1 cellular context compared by ENCODE assay signal in the genomic region with DNA sequence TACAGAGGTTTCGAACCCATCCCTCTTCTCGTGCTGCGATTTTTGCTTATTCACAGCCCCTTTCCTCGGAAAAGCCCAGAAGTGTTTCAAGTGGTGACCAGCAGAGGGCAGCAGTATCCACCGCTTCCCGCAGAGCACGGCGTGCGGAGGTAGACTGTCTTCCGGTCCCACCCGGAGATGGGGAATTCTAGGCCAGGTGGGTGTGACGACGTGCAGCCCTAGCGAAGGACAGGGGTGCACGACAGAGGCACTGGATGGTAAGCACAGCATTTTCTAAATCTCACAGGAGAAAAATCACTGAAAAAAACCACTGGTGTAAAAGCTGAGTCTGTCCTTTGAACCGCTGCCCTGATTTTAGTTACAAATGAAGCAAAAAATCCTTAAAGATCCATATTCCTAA.
TF ChIP-seq lines count a peak whose summit lies in the region.

No MANE protein-coding gene starts in this region.

TF ChIP-seq in GM12878, 131 proteins besides CTCF, POLR2A, EP300 and RAD21 (continued from another document and continues in another):
- TF ChIP-seq, protein P1, sequence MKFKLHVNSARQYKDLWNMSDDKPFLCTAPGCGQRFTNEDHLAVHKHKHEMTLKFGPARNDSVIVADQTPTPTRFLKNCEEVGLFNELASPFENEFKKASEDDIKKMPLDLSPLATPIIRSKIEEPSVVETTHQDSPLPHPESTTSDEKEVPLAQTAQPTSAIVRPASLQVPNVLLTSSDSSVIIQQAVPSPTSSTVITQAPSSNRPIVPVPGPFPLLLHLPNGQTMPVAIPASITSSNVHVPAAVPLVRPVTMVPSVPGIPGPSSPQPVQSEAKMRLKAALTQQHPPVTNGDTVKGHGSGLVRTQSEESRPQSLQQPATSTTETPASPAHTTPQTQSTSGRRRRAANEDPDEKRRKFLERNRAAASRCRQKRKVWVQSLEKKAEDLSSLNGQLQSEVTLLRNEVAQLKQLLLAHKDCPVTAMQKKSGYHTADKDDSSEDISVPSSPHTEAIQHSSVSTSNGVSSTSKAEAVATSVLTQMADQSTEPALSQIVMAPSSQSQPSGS (IDR thresholded peaks at IDR 0.05; ENCODE audit: low read length) = no peak
- TF ChIP-seq MYB (IDR thresholded peaks at IDR 0.05; ENCODE audit: borderline replicate concordance, low read depth, low read length) = no peak
- no peak for TF ChIP-seq ZBTB4 (CRISPR knock-in tag; IDR thresholded peaks at IDR 0.05)
- TF ChIP-seq ASH2L (IDR thresholded peaks at IDR 0.05; ENCODE audit: borderline replicate concordance, low read depth) = no peak
- TF ChIP-seq MTA3 (IDR thresholded peaks at IDR 0.05; ENCODE audit: borderline replicate concordance, low read length) = no peak
- no peak for TF ChIP-seq NR2F1 (conservative IDR thresholded peaks at IDR 0.05)
- no peak for TF ChIP-seq NR2C2 (IDR thresholded peaks at IDR 0.05; ENCODE audit: borderline replicate concordance, control insufficient read depth, insufficient read length, low read depth)
- TF ChIP-seq, protein P2, sequence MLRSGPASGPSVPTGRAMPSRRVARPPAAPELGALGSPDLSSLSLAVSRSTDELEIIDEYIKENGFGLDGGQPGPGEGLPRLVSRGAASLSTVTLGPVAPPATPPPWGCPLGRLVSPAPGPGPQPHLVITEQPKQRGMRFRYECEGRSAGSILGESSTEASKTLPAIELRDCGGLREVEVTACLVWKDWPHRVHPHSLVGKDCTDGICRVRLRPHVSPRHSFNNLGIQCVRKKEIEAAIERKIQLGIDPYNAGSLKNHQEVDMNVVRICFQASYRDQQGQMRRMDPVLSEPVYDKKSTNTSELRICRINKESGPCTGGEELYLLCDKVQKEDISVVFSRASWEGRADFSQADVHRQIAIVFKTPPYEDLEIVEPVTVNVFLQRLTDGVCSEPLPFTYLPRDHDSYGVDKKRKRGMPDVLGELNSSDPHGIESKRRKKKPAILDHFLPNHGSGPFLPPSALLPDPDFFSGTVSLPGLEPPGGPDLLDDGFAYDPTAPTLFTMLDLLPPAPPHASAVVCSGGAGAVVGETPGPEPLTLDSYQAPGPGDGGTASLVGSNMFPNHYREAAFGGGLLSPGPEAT (IDR thresholded peaks at IDR 0.05; ENCODE audit: low read depth) = peak; percentile 51; the same call in 1 of the 2 replicates
- 0 out of 3 replicates have a peak, but pooled peaks have one; percentile 23 for TF ChIP-seq POU2F2 (IDR thresholded peaks at IDR 0.05; ENCODE audit: borderline replicate concordance, low read depth, low read length)
- TF ChIP-seq NFIC (IDR thresholded peaks at IDR 0.05; ENCODE audit: low read depth, low read length) = no peak
- no peak for TF ChIP-seq STAT3 (IDR thresholded peaks at IDR 0.05; ENCODE audit: low read depth, low read length)
- TF ChIP-seq CUX1 (IDR thresholded peaks at IDR 0.05; ENCODE audit: insufficient replicate concordance, low read depth, low read length) = no peak
- no peak for TF ChIP-seq PAX5 (IDR thresholded peaks at IDR 0.05; ENCODE audit: borderline replicate concordance, low read depth, low read length)
- TF ChIP-seq USF1 (IDR thresholded peaks at IDR 0.05; ENCODE audit: borderline replicate concordance, extremely low read length, insufficient read depth, low read depth, low read length) = no peak
- no peak for TF ChIP-seq SKIL (IDR thresholded peaks at IDR 0.05; ENCODE audit: low read depth, poor library complexity, severe bottlenecking)
- no peak for TF ChIP-seq FOXK2 (IDR thresholded peaks at IDR 0.05)
- no peak for TF ChIP-seq KLF5 (IDR thresholded peaks at IDR 0.05; ENCODE audit: partially characterized antibody)
- no peak for TF ChIP-seq SREBF1 (IDR thresholded peaks at IDR 0.05; ENCODE audit: low read length)
- TF ChIP-seq, protein P3, sequence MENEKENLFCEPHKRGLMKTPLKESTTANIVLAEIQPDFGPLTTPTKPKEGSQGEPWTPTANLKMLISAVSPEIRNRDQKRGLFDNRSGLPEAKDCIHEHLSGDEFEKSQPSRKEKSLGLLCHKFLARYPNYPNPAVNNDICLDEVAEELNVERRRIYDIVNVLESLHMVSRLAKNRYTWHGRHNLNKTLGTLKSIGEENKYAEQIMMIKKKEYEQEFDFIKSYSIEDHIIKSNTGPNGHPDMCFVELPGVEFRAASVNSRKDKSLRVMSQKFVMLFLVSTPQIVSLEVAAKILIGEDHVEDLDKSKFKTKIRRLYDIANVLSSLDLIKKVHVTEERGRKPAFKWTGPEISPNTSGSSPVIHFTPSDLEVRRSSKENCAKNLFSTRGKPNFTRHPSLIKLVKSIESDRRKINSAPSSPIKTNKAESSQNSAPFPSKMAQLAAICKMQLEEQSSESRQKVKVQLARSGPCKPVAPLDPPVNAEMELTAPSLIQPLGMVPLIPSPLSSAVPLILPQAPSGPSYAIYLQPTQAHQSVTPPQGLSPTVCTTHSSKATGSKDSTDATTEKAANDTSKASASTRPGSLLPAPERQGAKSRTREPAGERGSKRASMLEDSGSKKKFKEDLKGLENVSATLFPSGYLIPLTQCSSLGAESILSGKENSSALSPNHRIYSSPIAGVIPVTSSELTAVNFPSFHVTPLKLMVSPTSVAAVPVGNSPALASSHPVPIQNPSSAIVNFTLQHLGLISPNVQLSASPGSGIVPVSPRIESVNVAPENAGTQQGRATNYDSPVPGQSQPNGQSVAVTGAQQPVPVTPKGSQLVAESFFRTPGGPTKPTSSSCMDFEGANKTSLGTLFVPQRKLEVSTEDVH (IDR thresholded peaks at IDR 0.05; ENCODE audit: low read depth, partially characterized antibody) = no peak
- no peak for TF ChIP-seq FOS (IDR thresholded peaks at IDR 0.05; ENCODE audit: borderline replicate concordance, extremely low read depth, insufficient read length)
- peak; percentile 76; the same call in 1 of the 2 replicates for TF ChIP-seq NFXL1 (IDR thresholded peaks at IDR 0.05; ENCODE audit: borderline replicate concordance)
- TF ChIP-seq, protein P4, sequence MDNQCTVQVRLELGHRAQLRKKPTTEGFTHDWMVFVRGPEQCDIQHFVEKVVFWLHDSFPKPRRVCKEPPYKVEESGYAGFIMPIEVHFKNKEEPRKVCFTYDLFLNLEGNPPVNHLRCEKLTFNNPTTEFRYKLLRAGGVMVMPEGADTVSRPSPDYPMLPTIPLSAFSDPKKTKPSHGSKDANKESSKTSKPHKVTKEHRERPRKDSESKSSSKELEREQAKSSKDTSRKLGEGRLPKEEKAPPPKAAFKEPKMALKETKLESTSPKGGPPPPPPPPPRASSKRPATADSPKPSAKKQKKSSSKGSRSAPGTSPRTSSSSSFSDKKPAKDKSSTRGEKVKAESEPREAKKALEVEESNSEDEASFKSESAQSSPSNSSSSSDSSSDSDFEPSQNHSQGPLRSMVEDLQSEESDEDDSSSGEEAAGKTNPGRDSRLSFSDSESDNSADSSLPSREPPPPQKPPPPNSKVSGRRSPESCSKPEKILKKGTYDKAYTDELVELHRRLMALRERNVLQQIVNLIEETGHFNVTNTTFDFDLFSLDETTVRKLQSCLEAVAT (IDR thresholded peaks at IDR 0.05) = peak; percentile 43; the same call in 1 of the 2 replicates
- TF ChIP-seq PML (IDR thresholded peaks at IDR 0.05; ENCODE audit: low read length) = no peak
- TF ChIP-seq ZNF274 (IDR thresholded peaks at IDR 0.05; ENCODE audit: insufficient read depth, insufficient read length) = no peak
- TF ChIP-seq CHD1 (IDR thresholded peaks at IDR 0.05; ENCODE audit: low read depth, low read length) = no peak
- TF ChIP-seq, protein P5, sequence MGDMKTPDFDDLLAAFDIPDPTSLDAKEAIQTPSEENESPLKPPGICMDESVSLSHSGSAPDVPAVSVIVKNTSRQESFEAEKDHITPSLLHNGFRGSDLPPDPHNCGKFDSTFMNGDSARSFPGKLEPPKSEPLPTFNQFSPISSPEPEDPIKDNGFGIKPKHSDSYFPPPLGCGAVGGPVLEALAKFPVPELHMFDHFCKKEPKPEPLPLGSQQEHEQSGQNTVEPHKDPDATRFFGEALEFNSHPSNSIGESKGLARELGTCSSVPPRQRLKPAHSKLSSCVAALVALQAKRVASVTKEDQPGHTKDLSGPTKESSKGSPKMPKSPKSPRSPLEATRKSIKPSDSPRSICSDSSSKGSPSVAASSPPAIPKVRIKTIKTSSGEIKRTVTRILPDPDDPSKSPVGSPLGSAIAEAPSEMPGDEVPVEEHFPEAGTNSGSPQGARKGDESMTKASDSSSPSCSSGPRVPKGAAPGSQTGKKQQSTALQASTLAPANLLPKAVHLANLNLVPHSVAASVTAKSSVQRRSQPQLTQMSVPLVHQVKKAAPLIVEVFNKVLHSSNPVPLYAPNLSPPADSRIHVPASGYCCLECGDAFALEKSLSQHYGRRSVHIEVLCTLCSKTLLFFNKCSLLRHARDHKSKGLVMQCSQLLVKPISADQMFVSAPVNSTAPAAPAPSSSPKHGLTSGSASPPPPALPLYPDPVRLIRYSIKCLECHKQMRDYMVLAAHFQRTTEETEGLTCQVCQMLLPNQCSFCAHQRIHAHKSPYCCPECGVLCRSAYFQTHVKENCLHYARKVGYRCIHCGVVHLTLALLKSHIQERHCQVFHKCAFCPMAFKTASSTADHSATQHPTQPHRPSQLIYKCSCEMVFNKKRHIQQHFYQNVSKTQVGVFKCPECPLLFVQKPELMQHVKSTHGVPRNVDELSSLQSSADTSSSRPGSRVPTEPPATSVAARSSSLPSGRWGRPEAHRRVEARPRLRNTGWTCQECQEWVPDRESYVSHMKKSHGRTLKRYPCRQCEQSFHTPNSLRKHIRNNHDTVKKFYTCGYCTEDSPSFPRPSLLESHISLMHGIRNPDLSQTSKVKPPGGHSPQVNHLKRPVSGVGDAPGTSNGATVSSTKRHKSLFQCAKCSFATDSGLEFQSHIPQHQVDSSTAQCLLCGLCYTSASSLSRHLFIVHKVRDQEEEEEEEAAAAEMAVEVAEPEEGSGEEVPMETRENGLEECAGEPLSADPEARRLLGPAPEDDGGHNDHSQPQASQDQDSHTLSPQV (IDR thresholded peaks at IDR 0.05) = no peak
